27 cellular contexts compared by ENCODE assay signal in the genomic region with DNA sequence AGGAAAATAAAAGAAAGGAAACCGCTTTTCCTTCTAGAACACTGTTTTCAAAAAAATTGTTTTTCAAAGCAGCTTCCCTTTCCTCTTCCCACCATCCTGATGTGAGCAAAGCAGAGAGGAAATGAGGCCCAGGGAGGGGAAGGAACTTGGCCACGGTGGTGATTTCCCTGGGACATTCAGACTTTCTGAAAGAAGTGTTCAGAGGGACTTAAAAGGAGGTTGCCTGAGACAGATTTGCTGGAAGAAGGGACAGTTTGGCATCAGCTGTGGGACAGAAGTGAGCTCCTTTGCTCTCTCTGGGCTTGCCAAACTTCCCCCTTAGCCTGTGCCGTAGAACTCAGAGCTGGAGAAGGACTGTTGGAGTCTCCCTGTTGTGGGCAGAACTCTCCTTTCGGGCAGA. TPM values are rescaled to one million over a fixed set of nuclear protein-coding genes. Genes with fewer than 3 reads are reported as not detected.
DNase-seq lines count a peak whose midpoint lies in the region; ATAC-seq and TF ChIP-seq lines count a peak whose summit lies in the region.
"Had no signal": no experiment of that assay in that cellular context is flagged by ENCODE, and none has a peak within 500 bp of the region (broad histone marks: within the 10 kb centered on the region; RNA-seq: fewer than 3 reads in every experiment).

No MANE protein-coding gene starts in this region.

- H3K27me3 Mint-ChIP-seq in chondrocyte (ENCODE audit: low read depth) = peaks cover 58% of the 10 kb centered on the region

- ATAC-seq in Right ventricle myocardium superior (ENCODE audit: poor library complexity) (peak; percentile 74), HG02763 (IDR thresholded peaks at IDR 0.05; ENCODE audit: unreplicated experiment) (no peak), GM21526 (IDR thresholded peaks at IDR 0.05; ENCODE audit: low FRiP score, unreplicated experiment) (no peak)
- ATAC-seq: activated CD4-positive, CD25-positive, alpha-beta regulatory T cell treated with anti-CD3 and anti-CD28 coated beads, Interleukin-2, amount 50 U/mL, for 24 hours; left lung; stimulated activated naive B cell treated with anti-CD40 and anti-IgM and Interleukin-4, amounts not matched to agents 10 μg/mL and 1 μg/mL and 100 μg/mL, for 72 hours; T-cell had no signal

- H3K9me3 ChIP-seq in muscle layer of duodenum (ENCODE audit: control insufficient read depth in 1 of 2, low read length in 2 of 2) (no peaks in the 10 kb centered on the region), thyroid gland (no peaks in the 10 kb centered on the region)
- H3K9me3 ChIP-seq: left lung, Peyer's patch, SJSA1 had no signal

- H3K36me3 ChIP-seq in muscle layer of duodenum (ENCODE audit: control insufficient read depth in 1 of 2, insufficient read depth in 2 of 2, low read length in 2 of 2) (no peaks in the 10 kb centered on the region), thyroid gland (no peaks in the 10 kb centered on the region)
- H3K36me3 ChIP-seq: left lung, Peyer's patch, SJSA1 had no signal

- intact Hi-C loops in Right ventricle myocardium superior (cut with DNase I) = no loop called here
- intact Hi-C loops in thyroid gland (cut with DNase I) = no loop called here

- H3K27ac Mint-ChIP-seq in chondrocyte (ENCODE audit: unreplicated experiment) = no peak overlapping the region
- H3K27ac Mint-ChIP-seq: activated CD4-positive, alpha-beta memory T cell treated with anti-CD3 and anti-CD28 coated beads, Interleukin-2, amount 10 ng/mL, durations not matched to agents 7 days and 5 days; activated naive CD8-positive, alpha-beta T cell treated with anti-CD3 and anti-CD28 coated beads, Interleukin-2, amount 10 ng/mL, durations not matched to agents 7 days and 5 days; HFFc6; stimulated activated naive B cell treated with anti-CD40 and anti-IgM and Interleukin-4, amounts not matched to agents 10 μg/mL and 1 μg/mL and 100 μg/mL, for 72 hours; T-cell had no signal

- H3K36me3 Mint-ChIP-seq in chondrocyte (ENCODE audit: low read depth) = no peaks in the 10 kb centered on the region
- H3K36me3 Mint-ChIP-seq: activated naive CD8-positive, alpha-beta T cell treated with anti-CD3 and anti-CD28 coated beads, Interleukin-2, amount 10 ng/mL, durations not matched to agents 7 days and 5 days; CD4-positive, alpha-beta memory T cell; stimulated activated naive B cell treated with anti-CD40 and anti-IgM and Interleukin-4, amounts not matched to agents 10 μg/mL and 1 μg/mL and 100 μg/mL, for 72 hours; T-cell had no signal

- H3K27ac ChIP-seq in muscle layer of duodenum (ENCODE audit: low read length) (peak overlapping the region; percentile 40), thyroid gland (peak overlapping the region in 1 of 3 donors; percentile 17)
- H3K27ac ChIP-seq: GM23248, KMS-11, Peyer's patch, SJSA1 had no signal

- WGBS in thyroid gland, 2 donors = 31 to 35% methylated on average over 4 of the region's 4 CpGs

- H3K27me3 ChIP-seq in muscle layer of duodenum (ENCODE audit: low read depth, low read length) (no peaks in the 10 kb centered on the region), thyroid gland (no peaks in the 10 kb centered on the region)
- H3K27me3 ChIP-seq: Peyer's patch had no signal

- no peak overlapping the region for H3K4me3 ChIP-seq in muscle layer of duodenum (ENCODE audit: low read depth in 1 of 2, low read length in 2 of 2)
- no peak overlapping the region for H3K4me3 ChIP-seq in thyroid gland (replicated peaks in 1 of 3)
- H3K4me3 ChIP-seq: GM23248, left lung, Peyer's patch, SJSA1, smooth muscle cell had no signal

- TF ChIP-seq POLR2A in thyroid gland (IDR thresholded peaks at IDR 0.05) = no peak

- DNase-seq in chondrocyte (ENCODE audit: low spot score) (peak; percentile 1), Right ventricle myocardium superior (no peak), thyroid gland (peak; percentile 23 to 51)
- DNase-seq in stimulated activated CD4-positive, alpha-beta T cell treated with anti-CD3 and anti-CD28 coated beads, Interleukin-4, amount 100 ng/mL, for 24 hours = no peak
- DNase-seq: activated CD4-positive, alpha-beta memory T cell treated with anti-CD3 and anti-CD28 coated beads, Interleukin-2, amount 10 ng/mL, durations not matched to agents 7 days and 5 days; activated naive CD8-positive, alpha-beta T cell treated with anti-CD3 and anti-CD28 coated beads, Interleukin-2, amount 10 ng/mL, durations not matched to agents 7 days and 5 days; CD4-positive, alpha-beta memory T cell; effector CD4-positive, alpha-beta T cell; erythroblast; foreskin melanocyte; GM23248; HFFc6; hippocampal formation; left lung; NCI-H1436 treated with DMSO at 0.1 percent for 48 hours; NCI-H2171 treated with DMSO at 0.1 percent for 48 hours; NCI-H524 treated with DMSO at 0.1 percent for 48 hours; stimulated activated naive B cell treated with anti-CD40 and anti-IgM and Interleukin-4, amounts not matched to agents 10 μg/mL and 1 μg/mL and 100 μg/mL, for 72 hours; T-cell had no signal

- H3K4me3 Mint-ChIP-seq in chondrocyte (ENCODE audit: unreplicated experiment) = no peak overlapping the region
- H3K4me3 Mint-ChIP-seq: activated CD4-positive, alpha-beta memory T cell treated with anti-CD3 and anti-CD28 coated beads, Interleukin-2, amount 10 ng/mL, durations not matched to agents 7 days and 5 days; activated naive CD8-positive, alpha-beta T cell treated with anti-CD3 and anti-CD28 coated beads, Interleukin-2, amount 10 ng/mL, durations not matched to agents 7 days and 5 days; CD4-positive, alpha-beta memory T cell; HFFc6; stimulated activated naive B cell treated with anti-CD40 and anti-IgM and Interleukin-4, amounts not matched to agents 10 μg/mL and 1 μg/mL and 100 μg/mL, for 72 hours; T-cell had no signal

- H3K4me1 ChIP-seq in muscle layer of duodenum (ENCODE audit: control insufficient read depth in 1 of 2, insufficient read depth in 2 of 2, low read length in 2 of 2) = peaks cover 0 to 6% of the 10 kb centered on the region in 2 donors
- H3K4me1 ChIP-seq in thyroid gland = peaks cover 10 to 12% of the 10 kb centered on the region in 2 donors
- H3K4me1 ChIP-seq: Peyer's patch, SJSA1 had no signal

- no peaks in the 10 kb centered on the region for H3K4me1 Mint-ChIP-seq in chondrocyte (ENCODE audit: low read depth)
- H3K4me1 Mint-ChIP-seq: activated CD4-positive, alpha-beta memory T cell treated with anti-CD3 and anti-CD28 coated beads, Interleukin-2, amount 10 ng/mL, durations not matched to agents 7 days and 5 days; activated naive CD8-positive, alpha-beta T cell treated with anti-CD3 and anti-CD28 coated beads, Interleukin-2, amount 10 ng/mL, durations not matched to agents 7 days and 5 days; CD4-positive, alpha-beta memory T cell; stimulated activated naive B cell treated with anti-CD40 and anti-IgM and Interleukin-4, amounts not matched to agents 10 μg/mL and 1 μg/mL and 100 μg/mL, for 72 hours had no signal

- H3K9me3 Mint-ChIP-seq in chondrocyte (ENCODE audit: low read depth) = no peaks in the 10 kb centered on the region
- H3K9me3 Mint-ChIP-seq: activated CD4-positive, alpha-beta memory T cell treated with anti-CD3 and anti-CD28 coated beads, Interleukin-2, amount 10 ng/mL, durations not matched to agents 7 days and 5 days; activated naive CD8-positive, alpha-beta T cell treated with anti-CD3 and anti-CD28 coated beads, Interleukin-2, amount 10 ng/mL, durations not matched to agents 7 days and 5 days; HFFc6; T-cell had no signal

- no peak for TF ChIP-seq CTCF in chondrocyte (IDR thresholded peaks at IDR 0.05)
- no peak for TF ChIP-seq CTCF in thyroid gland (IDR thresholded peaks at IDR 0.05)

RNA-seq across cellular contexts. Expression of a gene that starts 30.3 kb away (rescaled TPM):
- total RNA-seq in chondrocyte (not detected in 3 replicates), Right ventricle myocardium superior (4.8 TPM), thyroid gland (1 to 10 TPM in 3 of 4 donors, under 1 TPM in 1; 0.27 to 4.6 (median 2.5) TPM)
- total RNA-seq: activated CD4-positive, alpha-beta memory T cell treated with anti-CD3 and anti-CD28 coated beads, Interleukin-2, amount 10 ng/mL, durations not matched to agents 7 days and 5 days; activated naive CD8-positive, alpha-beta T cell treated with anti-CD3 and anti-CD28 coated beads, Interleukin-2, amount 10 ng/mL, durations not matched to agents 7 days and 5 days; CD4-positive, alpha-beta memory T cell; GM23248; SJSA1; smooth muscle cell; T-cell had no signal

Comparison
In these comparisons a context has a peak if more than half of its experiments do, and no peak if none do; other contexts are left out.
1. DNase-seq: peak in chondrocyte (single experiment) and thyroid gland (2 of 2); none in Right ventricle myocardium superior (single experiment) and stimulated activated CD4-positive, alpha-beta T cell treated with anti-CD3 and anti-CD28 coated beads, Interleukin-4, amount 100 ng/mL, for 24 hours (single experiment).